9 cellular contexts compared by ENCODE assay signal in genomic region chr3:45659661-45660566, GRCh38. TPM values are rescaled to one million over a fixed set of nuclear protein-coding genes. Genes with fewer than 3 reads are reported as not detected.
DNase-seq lines count a peak whose midpoint lies in the region; ATAC-seq and TF ChIP-seq lines count a peak whose summit lies in the region.
"Had no signal": no experiment of that assay in that cellular context is flagged by ENCODE, and none has a peak within 500 bp of the region (broad histone marks: within the 10 kb centered on the region; RNA-seq: fewer than 3 reads in every experiment).

No MANE protein-coding gene starts in this region.

- H2BK5ac ChIP-seq in mesenchymal stem cell (ENCODE audit: low read depth, low read length, poor library complexity, severe bottlenecking): no peak overlapping the region

- peaks cover 4% of the 10 kb centered on the region for H3K4me1 ChIP-seq in mesenchymal stem cell (ENCODE audit: control insufficient read depth, insufficient read depth, low read depth, low read length)
- H3K4me1 ChIP-seq in tibial artery: peaks cover 0 to 38% (median 6%) of the 10 kb centered on the region in 4 donors

- H3K18ac ChIP-seq in mesenchymal stem cell (ENCODE audit: low read depth in 1 of 2, low read length in 2 of 2): no peak overlapping the region

- peaks cover 0 to 8% of the 10 kb centered on the region in 2 experiments for H3K36me3 ChIP-seq in mesenchymal stem cell (ENCODE audit: control insufficient read depth in 1 of 2, insufficient read depth in 2 of 2, low read depth in 1 of 2, low read length in 2 of 2)
- no peaks in the 10 kb centered on the region for H3K36me3 ChIP-seq in tibial artery

- no peak overlapping the region for H2BK12ac ChIP-seq in mesenchymal stem cell (ENCODE audit: low read length in 2 of 2)

- ATAC-seq in WTC11: peak; percentile 71
- ATAC-seq in GM19395 (IDR thresholded peaks at IDR 0.05; ENCODE audit: unreplicated experiment): no peak
- ATAC-seq: activated naive CD4-positive, alpha-beta T cell treated with anti-CD3 and anti-CD28 coated beads, Interleukin-2, amount 50 U/mL, for 72 hours had no signal

- no peaks in the 10 kb centered on the region for H3K27me3 ChIP-seq in mesenchymal stem cell (ENCODE audit: control insufficient read depth in 1 of 2, insufficient read depth in 1 of 2, low read length in 2 of 2)
- H3K27me3 ChIP-seq in tibial artery: no peaks in the 10 kb centered on the region

- H3K9me3 ChIP-seq in mesenchymal stem cell (ENCODE audit: control insufficient read depth, low read length) (no peaks in the 10 kb centered on the region), tibial artery (no peaks in the 10 kb centered on the region)

- H3K14ac ChIP-seq in mesenchymal stem cell (ENCODE audit: low read length in 2 of 2): no peak overlapping the region

- H3K27ac Mint-ChIP-seq in WTC11: no peak overlapping the region
- H3K27ac Mint-ChIP-seq: activated naive CD4-positive, alpha-beta T cell treated with anti-CD3 and anti-CD28 coated beads, Interleukin-2, amount 50 U/mL, for 72 hours had no signal

- peak overlapping the region; percentile 49 for H3K9ac ChIP-seq in mesenchymal stem cell (ENCODE audit: low read length)

- no peak overlapping the region for H3K4ac ChIP-seq in mesenchymal stem cell (ENCODE audit: low read depth in 1 of 2, low read length in 2 of 2)

- no peak overlapping the region for H3K23ac ChIP-seq in mesenchymal stem cell (ENCODE audit: low read length in 2 of 2)

- peaks cover 14% of the 10 kb centered on the region for H3K4me1 Mint-ChIP-seq in WTC11

- H3K36me3 Mint-ChIP-seq in WTC11: peaks cover 8% of the 10 kb centered on the region
- H3K36me3 Mint-ChIP-seq: activated naive CD4-positive, alpha-beta T cell treated with anti-CD3 and anti-CD28 coated beads, Interleukin-2, amount 50 U/mL, for 72 hours had no signal

- 67% methylated on average over 19 of the region's 19 CpGs for WGBS in mesenchymal stem cell

- intact Hi-C loops in tibial artery (cut with DNase I; ENCODE audit: low total_unique reads): loop anchor here (2.0 to 10.0 kb wide), 3 partner anchors 68 to 625 kb away; partner anchors contain the start of gene LIMD1

- peaks cover 28% of the 10 kb centered on the region for H3K79me1 ChIP-seq in mesenchymal stem cell (replicated peaks; ENCODE audit: low read length, poor library complexity, severe bottlenecking)

- no peak overlapping the region; the same call in 1 of the 2 replicates for H3K4me3 ChIP-seq in LNCaP clone FGC (ENCODE audit: low read depth, low read length)
- H3K4me3 ChIP-seq in mesenchymal stem cell (ENCODE audit: insufficient read depth in 1 of 2, low read depth in 1 of 2, low read length in 2 of 2): no peak overlapping the region
- no peak overlapping the region for H3K4me3 ChIP-seq in tibial artery

- H2AK5ac ChIP-seq in mesenchymal stem cell (ENCODE audit: low read length, severe bottlenecking): no peak overlapping the region

- no peak overlapping the region for H3K4me2 ChIP-seq in mesenchymal stem cell (ENCODE audit: low read length, poor library complexity, severe bottlenecking)

- peaks cover 6% of the 10 kb centered on the region for H3K9me3 Mint-ChIP-seq in WTC11
- H3K9me3 Mint-ChIP-seq: activated naive CD4-positive, alpha-beta T cell treated with anti-CD3 and anti-CD28 coated beads, Interleukin-2, amount 50 U/mL, for 72 hours had no signal

- DNase-seq in DMS53 (lab: John Stamatoyannopoulos, UW): peak; percentile 51
- no peak for DNase-seq in DMS53 treated with DMSO at 0.1 percent for 48 hours (lab: John Stamatoyannopoulos, UW; ENCODE audit: unreplicated experiment)
- peak; percentile 62 for DNase-seq in LNCaP clone FGC (ENCODE audit: low read depth)
- peak; percentile 85 for DNase-seq in WTC11 (ENCODE audit: low spot score)
- DNase-seq in effector CD8-positive, alpha-beta T cell (lab: John Stamatoyannopoulos, UW): peak; percentile 37
- DNase-seq in mesenchymal stem cell: peak; percentile 90
- peak; percentile 69 to 84 for DNase-seq in tibial artery

- no peak overlapping the region for H3K27ac ChIP-seq in mesenchymal stem cell (ENCODE audit: low read length, poor library complexity, severe bottlenecking)
- H3K27ac ChIP-seq in tibial artery: no peak overlapping the region

- no peak overlapping the region for H2AFZ ChIP-seq in mesenchymal stem cell (ENCODE audit: low read depth, low read length)

- H3K27me3 Mint-ChIP-seq in WTC11 (ENCODE audit: low read depth): no peaks in the 10 kb centered on the region

- H2BK15ac ChIP-seq in mesenchymal stem cell (ENCODE audit: low read depth, poor library complexity, severe bottlenecking): no peak overlapping the region

- H2BK120ac ChIP-seq in mesenchymal stem cell (ENCODE audit: low read depth, low read length): no peak overlapping the region

- POLR2A ChIA-PET in WTC11 (lab: Charles Lee): interaction anchor here (0.5 to 1.2 kb wide), 5 partner anchors 25 to 1290 kb away, joined by 3 to 5 read pairs (median 3); no protein-coding TSS in a partner anchor

- H4K8ac ChIP-seq in mesenchymal stem cell (ENCODE audit: low read length): no peak overlapping the region

- H3K4me3 Mint-ChIP-seq in WTC11: no peak overlapping the region

- CTCF ChIA-PET in WTC11 (lab: Charles Lee): interaction anchor here (0.5 to 2.6 kb wide), 92 partner anchors 8 to 631 kb away, joined by 3 to 98 read pairs (median 5); partner anchors contain the start of genes CDCP1, CXCR6, LIMD1 and LZTFL1

- H4K91ac ChIP-seq in mesenchymal stem cell (ENCODE audit: low read length): no peak overlapping the region

- TF ChIP-seq CTCF in LNCaP clone FGC (IDR thresholded peaks at IDR 0.05; ENCODE audit: control insufficient read depth, extremely low read depth, insufficient read depth): peak; percentile 90
- peak; percentile 90 for TF ChIP-seq CTCF in WTC11 (IDR thresholded peaks at IDR 0.05)
- peak; percentile 85 to 87 for TF ChIP-seq CTCF in tibial artery (IDR thresholded peaks at IDR 0.05)

TF ChIP-seq in WTC11, 78 proteins besides CTCF, POLR2A, EP300 and RAD21:
- TF ChIP-seq SOX15 (CRISPR knock-in tag; IDR thresholded peaks at IDR 0.05): no peak
- no peak for TF ChIP-seq PREB (CRISPR knock-in tag; IDR thresholded peaks at IDR 0.05; ENCODE audit: borderline replicate concordance)
- no peak for TF ChIP-seq ZNF317 (CRISPR knock-in tag; IDR thresholded peaks at IDR 0.05; ENCODE audit: borderline replicate concordance, low read depth)
- TF ChIP-seq ZBTB21 (CRISPR knock-in tag; IDR thresholded peaks at IDR 0.05; ENCODE audit: borderline replicate concordance): no peak
- TF ChIP-seq ZNF121 (CRISPR knock-in tag; IDR thresholded peaks at IDR 0.05): no peak
- no peak for TF ChIP-seq ZNF416 (CRISPR knock-in tag; IDR thresholded peaks at IDR 0.05)
- no peak for TF ChIP-seq ZNF512 (CRISPR knock-in tag; IDR thresholded peaks at IDR 0.05; ENCODE audit: borderline replicate concordance)
- no peak for TF ChIP-seq ETV6 (CRISPR knock-in tag; IDR thresholded peaks at IDR 0.05)
- TF ChIP-seq ZMAT4 (CRISPR knock-in tag; IDR thresholded peaks at IDR 0.05): no peak
- no peak for TF ChIP-seq EMX1 (CRISPR knock-in tag; IDR thresholded peaks at IDR 0.05)
- no peak for TF ChIP-seq SMAD4 (CRISPR knock-in tag; IDR thresholded peaks at IDR 0.05)
- TF ChIP-seq ZNF396 (CRISPR knock-in tag; IDR thresholded peaks at IDR 0.05; ENCODE audit: borderline replicate concordance): no peak
- no peak for TF ChIP-seq SMAD3 (CRISPR knock-in tag; IDR thresholded peaks at IDR 0.05; ENCODE audit: borderline replicate concordance)
- TF ChIP-seq JAZF1 (CRISPR knock-in tag; IDR thresholded peaks at IDR 0.05): no peak
- no peak for TF ChIP-seq ZSCAN18 (CRISPR knock-in tag; IDR thresholded peaks at IDR 0.05)

RNA-seq across cellular contexts. Expression of gene SACM1L, which starts 29.3 kb away (rescaled TPM):
- total RNA-seq in WTC11 (2021): 79.0 to 80.3 TPM (median 79.6 TPM) in 3 replicates
- 20.4 TPM for polyA plus RNA-seq in mesenchymal stem cell (2013, experiment 1 of 2)
- polyA plus RNA-seq in mesenchymal stem cell (2013, experiment 2 of 2): 22.4 TPM
